Comparison of ENCODE assay signal across 8 cellular contexts in genomic region chr17:76868669-76869208, GRCh38. TPM values are rescaled to one million over a fixed set of nuclear protein-coding genes. Genes with fewer than 3 reads are reported as not detected.
DNase-seq lines count a peak whose midpoint lies in the region; TF ChIP-seq lines count a peak whose summit lies in the region.

No MANE protein-coding gene starts in this region.

- peaks cover 17% of the 10 kb centered on the region for H3K4me1 Mint-ChIP-seq in type B pancreatic cell (ENCODE audit: unreplicated experiment)

- intact Hi-C loops in lower leg skin (cut with DNase I; ENCODE audit: low total_unique reads): loop anchor here (5.0 to 10.0 kb wide), 2 partner anchors 189 to 376 kb away; no protein-coding TSS in a partner anchor

- H3K4me3 ChIP-seq in iPS-18c (ENCODE audit: insufficient read depth, low read depth, low read length): peak overlapping the region; percentile 57
- H3K4me3 ChIP-seq in lower leg skin (ENCODE audit: low read depth, poor library complexity, severe bottlenecking): no peak overlapping the region

- no peaks in the 10 kb centered on the region for H3K9me3 Mint-ChIP-seq in type B pancreatic cell

- no peaks in the 10 kb centered on the region for H3K9me3 ChIP-seq in iPS-18c (ENCODE audit: control insufficient read depth, insufficient read depth, low read length)

- no peak overlapping the region for H3K27ac Mint-ChIP-seq in type B pancreatic cell

- H3K27me3 Mint-ChIP-seq in type B pancreatic cell: peaks cover 45% of the 10 kb centered on the region

- H3K4me3 Mint-ChIP-seq in type B pancreatic cell: peak overlapping the region; percentile 84

- WGBS in lower leg skin, 2 donors: 0 to 1% methylated on average over 15 to 51 of the region's 68 CpGs

- TF ChIP-seq CTCF in type B pancreatic cell (conservative IDR thresholded peaks at IDR 0.05) (no peak), lower leg skin (IDR thresholded peaks at IDR 0.05) (no peak)

- no peaks in the 10 kb centered on the region for H3K36me3 Mint-ChIP-seq in type B pancreatic cell

- peak; percentile 13 for DNase-seq in activated naive CD4-positive, alpha-beta T cell treated with Interleukin-2 at 50 U/mL for 16 hours
- no peak for DNase-seq in activated naive CD4-positive, alpha-beta T cell (lab: John Stamatoyannopoulos, UW)
- peak; percentile 27 to 28 for DNase-seq in activated T-cell treated with anti-CD3 and anti-CD28 coated beads, Interleukin-2, amount 50 U/mL, for 48 hours
- no peak for DNase-seq in type B pancreatic cell (ENCODE audit: extremely low spot score, unreplicated experiment)
- DNase-seq in lower leg skin (ENCODE audit: low spot score in 2 of 2): no peak
- DNase-seq in COR-L47 (lab: John Stamatoyannopoulos, UW): no peak
- DNase-seq in hepatic stellate cell (ENCODE audit: low spot score): no peak

- no peak for TF ChIP-seq POLR2A in lower leg skin (IDR thresholded peaks at IDR 0.05)

RNA-seq across cellular contexts. Expression of gene MGAT5B, which starts 0.5 kb away (rescaled TPM):
- total RNA-seq in type B pancreatic cell (ENCODE audit: low replicate concordance) (3.0 and 15.9 TPM in 2 replicates), lower leg skin (under 1 TPM in 2 of 4 donors, not detected in 2; 0.19 to 0.47 TPM)

Comparison
In these comparisons a context has a peak if more than half of its experiments do, and no peak if none do; other contexts are left out.
1. DNase-seq: peak in activated naive CD4-positive, alpha-beta T cell treated with Interleukin-2 at 50 U/mL for 16 hours (single experiment) and activated T-cell treated with anti-CD3 and anti-CD28 coated beads, Interleukin-2, amount 50 U/mL, for 48 hours (2 of 2); none in activated naive CD4-positive, alpha-beta T cell (0 of 4), type B pancreatic cell (single experiment), lower leg skin (0 of 2), COR-L47 (single experiment) and hepatic stellate cell (single experiment).